ENCODE assay signal across 1 cellular context in the genomic region with DNA sequence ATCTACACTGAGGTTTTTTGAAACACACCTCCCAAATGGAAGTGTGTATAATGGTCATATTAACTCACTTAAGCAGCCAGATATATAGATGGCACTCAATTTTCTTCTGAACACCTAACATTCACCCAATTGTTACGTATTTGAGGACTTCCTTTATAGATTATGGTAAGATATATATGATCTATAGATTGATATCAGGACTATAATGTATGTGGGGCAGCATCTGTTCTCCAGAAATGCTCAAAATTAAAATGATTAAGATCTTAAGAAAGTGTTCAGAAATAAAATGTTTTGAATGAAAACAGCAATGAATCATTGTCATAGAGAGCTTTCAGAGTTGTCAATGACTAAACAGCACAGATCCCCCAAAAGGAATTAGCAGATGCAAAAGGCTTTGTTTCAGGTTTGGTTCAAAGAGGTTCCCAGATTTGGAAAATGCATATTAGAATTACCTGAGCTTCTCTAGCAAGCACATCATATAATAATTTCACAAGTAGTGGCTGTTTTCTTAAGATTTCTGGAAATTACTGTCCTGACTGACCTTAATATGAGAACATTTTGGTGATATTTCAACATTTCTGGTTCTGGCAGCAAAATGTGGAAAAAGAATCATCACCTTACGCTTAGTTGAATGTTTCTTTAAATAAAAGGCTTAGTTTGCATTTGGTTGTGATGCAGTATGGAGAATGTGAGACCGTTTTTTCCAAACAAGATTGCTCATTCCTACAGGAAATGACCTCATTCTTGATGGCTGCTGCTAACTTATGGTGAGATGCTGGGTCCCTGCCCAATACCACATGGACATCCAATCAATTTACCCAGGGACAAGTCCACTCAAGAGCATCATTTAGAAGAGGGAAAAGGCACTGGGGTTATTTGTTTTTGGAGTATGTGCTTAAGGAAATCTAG.
TF ChIP-seq lines count a peak whose summit lies in the region.

No MANE protein-coding gene starts in this region.

TF ChIP-seq in HEK293, 187 proteins besides CTCF, POLR2A, EP300 and RAD21 (continued from another document and continues in another):
- TF ChIP-seq, protein P1, sequence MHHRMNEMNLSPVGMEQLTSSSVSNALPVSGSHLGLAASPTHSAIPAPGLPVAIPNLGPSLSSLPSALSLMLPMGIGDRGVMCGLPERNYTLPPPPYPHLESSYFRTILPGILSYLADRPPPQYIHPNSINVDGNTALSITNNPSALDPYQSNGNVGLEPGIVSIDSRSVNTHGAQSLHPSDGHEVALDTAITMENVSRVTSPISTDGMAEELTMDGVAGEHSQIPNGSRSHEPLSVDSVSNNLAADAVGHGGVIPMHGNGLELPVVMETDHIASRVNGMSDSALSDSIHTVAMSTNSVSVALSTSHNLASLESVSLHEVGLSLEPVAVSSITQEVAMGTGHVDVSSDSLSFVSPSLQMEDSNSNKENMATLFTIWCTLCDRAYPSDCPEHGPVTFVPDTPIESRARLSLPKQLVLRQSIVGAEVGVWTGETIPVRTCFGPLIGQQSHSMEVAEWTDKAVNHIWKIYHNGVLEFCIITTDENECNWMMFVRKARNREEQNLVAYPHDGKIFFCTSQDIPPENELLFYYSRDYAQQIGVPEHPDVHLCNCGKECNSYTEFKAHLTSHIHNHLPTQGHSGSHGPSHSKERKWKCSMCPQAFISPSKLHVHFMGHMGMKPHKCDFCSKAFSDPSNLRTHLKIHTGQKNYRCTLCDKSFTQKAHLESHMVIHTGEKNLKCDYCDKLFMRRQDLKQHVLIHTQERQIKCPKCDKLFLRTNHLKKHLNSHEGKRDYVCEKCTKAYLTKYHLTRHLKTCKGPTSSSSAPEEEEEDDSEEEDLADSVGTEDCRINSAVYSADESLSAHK (tag by site-specific recombination; IDR thresholded peaks at IDR 0.05), result peak; percentile 61
- no peak for TF ChIP-seq ZNF146 (tag by site-specific recombination; IDR thresholded peaks at IDR 0.05)
- TF ChIP-seq ZSCAN30 (tag by site-specific recombination; IDR thresholded peaks at IDR 0.05), result no peak
- TF ChIP-seq ZFP3 (tag by site-specific recombination; IDR thresholded peaks at IDR 0.05; ENCODE audit: low read depth), result no peak
- no peak for TF ChIP-seq ZNF211 (tag by site-specific recombination; IDR thresholded peaks at IDR 0.05; ENCODE audit: low read depth)
- no peak for TF ChIP-seq ZNF23 (tag by site-specific recombination; IDR thresholded peaks at IDR 0.05; ENCODE audit: borderline replicate concordance)
- no peak for TF ChIP-seq ZNF174 (tag by site-specific recombination; IDR thresholded peaks at IDR 0.05)
- no peak for TF ChIP-seq ZNF354C (tag by site-specific recombination; IDR thresholded peaks at IDR 0.05; ENCODE audit: borderline replicate concordance, low read depth)
- TF ChIP-seq, protein P2, sequence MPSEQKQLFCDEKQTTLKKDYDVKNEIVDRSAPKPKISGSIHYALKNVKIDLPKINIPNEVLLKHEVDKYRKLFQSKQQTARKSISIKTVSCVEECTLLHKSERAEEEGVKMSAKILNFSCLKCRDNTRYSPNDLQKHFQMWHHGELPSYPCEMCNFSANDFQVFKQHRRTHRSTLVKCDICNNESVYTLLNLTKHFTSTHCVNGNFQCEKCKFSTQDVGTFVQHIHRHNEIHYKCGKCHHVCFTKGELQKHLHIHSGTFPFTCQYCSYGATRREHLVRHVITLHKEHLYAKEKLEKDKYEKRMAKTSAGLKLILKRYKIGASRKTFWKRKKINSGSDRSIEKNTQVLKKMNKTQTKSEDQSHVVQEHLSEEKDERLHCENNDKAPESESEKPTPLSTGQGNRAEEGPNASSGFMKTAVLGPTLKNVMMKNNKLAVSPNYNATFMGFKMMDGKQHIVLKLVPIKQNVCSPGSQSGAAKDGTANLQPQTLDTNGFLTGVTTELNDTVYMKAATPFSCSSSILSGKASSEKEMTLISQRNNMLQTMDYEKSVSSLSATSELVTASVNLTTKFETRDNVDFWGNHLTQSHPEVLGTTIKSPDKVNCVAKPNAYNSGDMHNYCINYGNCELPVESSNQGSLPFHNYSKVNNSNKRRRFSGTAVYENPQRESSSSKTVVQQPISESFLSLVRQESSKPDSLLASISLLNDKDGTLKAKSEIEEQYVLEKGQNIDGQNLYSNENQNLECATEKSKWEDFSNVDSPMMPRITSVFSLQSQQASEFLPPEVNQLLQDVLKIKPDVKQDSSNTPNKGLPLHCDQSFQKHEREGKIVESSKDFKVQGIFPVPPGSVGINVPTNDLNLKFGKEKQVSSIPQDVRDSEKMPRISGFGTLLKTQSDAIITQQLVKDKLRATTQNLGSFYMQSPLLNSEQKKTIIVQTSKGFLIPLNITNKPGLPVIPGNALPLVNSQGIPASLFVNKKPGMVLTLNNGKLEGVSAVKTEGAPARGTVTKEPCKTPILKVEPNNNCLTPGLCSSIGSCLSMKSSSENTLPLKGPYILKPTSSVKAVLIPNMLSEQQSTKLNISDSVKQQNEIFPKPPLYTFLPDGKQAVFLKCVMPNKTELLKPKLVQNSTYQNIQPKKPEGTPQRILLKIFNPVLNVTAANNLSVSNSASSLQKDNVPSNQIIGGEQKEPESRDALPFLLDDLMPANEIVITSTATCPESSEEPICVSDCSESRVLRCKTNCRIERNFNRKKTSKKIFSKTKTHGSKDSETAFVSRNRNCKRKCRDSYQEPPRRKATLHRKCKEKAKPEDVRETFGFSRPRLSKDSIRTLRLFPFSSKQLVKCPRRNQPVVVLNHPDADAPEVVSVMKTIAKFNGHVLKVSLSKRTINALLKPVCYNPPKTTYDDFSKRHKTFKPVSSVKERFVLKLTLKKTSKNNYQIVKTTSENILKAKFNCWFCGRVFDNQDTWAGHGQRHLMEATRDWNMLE (tag by site-specific recombination; conservative IDR thresholded peaks at IDR 0.05; ENCODE audit: low read depth), result no peak
- TF ChIP-seq ZXDB (tag by site-specific recombination; IDR thresholded peaks at IDR 0.05), result no peak
- no peak for TF ChIP-seq ZNF19 (tag by site-specific recombination; IDR thresholded peaks at IDR 0.05; ENCODE audit: low read depth)
- TF ChIP-seq ZNF184 (tag by site-specific recombination; IDR thresholded peaks at IDR 0.05), result no peak
- TF ChIP-seq, protein P3, sequence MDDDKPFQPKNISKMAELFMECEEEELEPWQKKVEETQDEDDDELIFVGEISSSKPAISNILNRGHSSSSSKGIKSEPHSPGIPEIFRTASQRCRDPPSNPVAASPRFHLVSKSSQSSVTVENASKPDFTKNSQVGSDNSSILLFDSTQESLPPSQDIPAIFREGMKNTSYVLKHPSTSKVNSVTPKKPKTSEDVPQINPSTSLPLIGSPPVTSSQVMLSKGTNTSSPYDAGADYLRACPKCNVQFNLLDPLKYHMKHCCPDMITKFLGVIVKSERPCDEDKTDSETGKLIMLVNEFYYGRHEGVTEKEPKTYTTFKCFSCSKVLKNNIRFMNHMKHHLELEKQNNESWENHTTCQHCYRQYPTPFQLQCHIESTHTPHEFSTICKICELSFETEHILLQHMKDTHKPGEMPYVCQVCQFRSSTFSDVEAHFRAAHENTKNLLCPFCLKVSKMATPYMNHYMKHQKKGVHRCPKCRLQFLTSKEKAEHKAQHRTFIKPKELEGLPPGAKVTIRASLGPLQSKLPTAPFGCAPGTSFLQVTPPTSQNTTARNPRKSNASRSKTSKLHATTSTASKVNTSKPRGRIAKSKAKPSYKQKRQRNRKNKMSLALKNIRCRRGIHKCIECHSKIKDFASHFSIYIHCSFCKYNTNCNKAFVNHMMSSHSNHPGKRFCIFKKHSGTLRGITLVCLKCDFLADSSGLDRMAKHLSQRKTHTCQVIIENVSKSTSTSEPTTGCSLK (tag by site-specific recombination; IDR thresholded peaks at IDR 0.05), result no peak
- no peak for TF ChIP-seq ZNF169 (tag by site-specific recombination; IDR thresholded peaks at IDR 0.05)
- no peak for TF ChIP-seq ZNF175 (tag by site-specific recombination; IDR thresholded peaks at IDR 0.05)
- TF ChIP-seq TRIM28 (IDR thresholded peaks at IDR 0.05; ENCODE audit: borderline replicate concordance, low read length), result no peak
- TF ChIP-seq, protein P4, sequence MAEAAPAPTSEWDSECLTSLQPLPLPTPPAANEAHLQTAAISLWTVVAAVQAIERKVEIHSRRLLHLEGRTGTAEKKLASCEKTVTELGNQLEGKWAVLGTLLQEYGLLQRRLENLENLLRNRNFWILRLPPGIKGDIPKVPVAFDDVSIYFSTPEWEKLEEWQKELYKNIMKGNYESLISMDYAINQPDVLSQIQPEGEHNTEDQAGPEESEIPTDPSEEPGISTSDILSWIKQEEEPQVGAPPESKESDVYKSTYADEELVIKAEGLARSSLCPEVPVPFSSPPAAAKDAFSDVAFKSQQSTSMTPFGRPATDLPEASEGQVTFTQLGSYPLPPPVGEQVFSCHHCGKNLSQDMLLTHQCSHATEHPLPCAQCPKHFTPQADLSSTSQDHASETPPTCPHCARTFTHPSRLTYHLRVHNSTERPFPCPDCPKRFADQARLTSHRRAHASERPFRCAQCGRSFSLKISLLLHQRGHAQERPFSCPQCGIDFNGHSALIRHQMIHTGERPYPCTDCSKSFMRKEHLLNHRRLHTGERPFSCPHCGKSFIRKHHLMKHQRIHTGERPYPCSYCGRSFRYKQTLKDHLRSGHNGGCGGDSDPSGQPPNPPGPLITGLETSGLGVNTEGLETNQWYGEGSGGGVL (tag by site-specific recombination; IDR thresholded peaks at IDR 0.05), result no peak
- TF ChIP-seq WT1 (tag by site-specific recombination; IDR thresholded peaks at IDR 0.05), result no peak
- no peak for TF ChIP-seq ZNF670 (tag by site-specific recombination; IDR thresholded peaks at IDR 0.05; ENCODE audit: low read depth)
- no peak for TF ChIP-seq ZNF701 (tag by site-specific recombination; IDR thresholded peaks at IDR 0.05)
- TF ChIP-seq ZNF837 (tag by site-specific recombination; IDR thresholded peaks at IDR 0.05), result no peak
- TF ChIP-seq, protein P5, sequence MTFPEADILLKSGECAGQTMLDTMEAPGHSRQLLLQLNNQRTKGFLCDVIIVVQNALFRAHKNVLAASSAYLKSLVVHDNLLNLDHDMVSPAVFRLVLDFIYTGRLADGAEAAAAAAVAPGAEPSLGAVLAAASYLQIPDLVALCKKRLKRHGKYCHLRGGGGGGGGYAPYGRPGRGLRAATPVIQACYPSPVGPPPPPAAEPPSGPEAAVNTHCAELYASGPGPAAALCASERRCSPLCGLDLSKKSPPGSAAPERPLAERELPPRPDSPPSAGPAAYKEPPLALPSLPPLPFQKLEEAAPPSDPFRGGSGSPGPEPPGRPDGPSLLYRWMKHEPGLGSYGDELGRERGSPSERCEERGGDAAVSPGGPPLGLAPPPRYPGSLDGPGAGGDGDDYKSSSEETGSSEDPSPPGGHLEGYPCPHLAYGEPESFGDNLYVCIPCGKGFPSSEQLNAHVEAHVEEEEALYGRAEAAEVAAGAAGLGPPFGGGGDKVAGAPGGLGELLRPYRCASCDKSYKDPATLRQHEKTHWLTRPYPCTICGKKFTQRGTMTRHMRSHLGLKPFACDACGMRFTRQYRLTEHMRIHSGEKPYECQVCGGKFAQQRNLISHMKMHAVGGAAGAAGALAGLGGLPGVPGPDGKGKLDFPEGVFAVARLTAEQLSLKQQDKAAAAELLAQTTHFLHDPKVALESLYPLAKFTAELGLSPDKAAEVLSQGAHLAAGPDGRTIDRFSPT (tag by site-specific recombination; IDR thresholded peaks at IDR 0.05), result no peak
- no peak for TF ChIP-seq KLF7 (tag by site-specific recombination; IDR thresholded peaks at IDR 0.05; ENCODE audit: borderline replicate concordance)
- no peak for TF ChIP-seq ZNF140 (tag by site-specific recombination; IDR thresholded peaks at IDR 0.05)
- no peak for TF ChIP-seq ZNF571 (tag by site-specific recombination; IDR thresholded peaks at IDR 0.05)
- TF ChIP-seq ZNF202 (tag by site-specific recombination; IDR thresholded peaks at IDR 0.05; ENCODE audit: borderline replicate concordance), result no peak
- TF ChIP-seq, protein P6, sequence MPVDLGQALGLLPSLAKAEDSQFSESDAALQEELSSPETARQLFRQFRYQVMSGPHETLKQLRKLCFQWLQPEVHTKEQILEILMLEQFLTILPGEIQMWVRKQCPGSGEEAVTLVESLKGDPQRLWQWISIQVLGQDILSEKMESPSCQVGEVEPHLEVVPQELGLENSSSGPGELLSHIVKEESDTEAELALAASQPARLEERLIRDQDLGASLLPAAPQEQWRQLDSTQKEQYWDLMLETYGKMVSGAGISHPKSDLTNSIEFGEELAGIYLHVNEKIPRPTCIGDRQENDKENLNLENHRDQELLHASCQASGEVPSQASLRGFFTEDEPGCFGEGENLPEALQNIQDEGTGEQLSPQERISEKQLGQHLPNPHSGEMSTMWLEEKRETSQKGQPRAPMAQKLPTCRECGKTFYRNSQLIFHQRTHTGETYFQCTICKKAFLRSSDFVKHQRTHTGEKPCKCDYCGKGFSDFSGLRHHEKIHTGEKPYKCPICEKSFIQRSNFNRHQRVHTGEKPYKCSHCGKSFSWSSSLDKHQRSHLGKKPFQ (tag by site-specific recombination; IDR thresholded peaks at IDR 0.05), result no peak
- 0 out of 2 replicates have a peak, but pooled peaks have one; percentile 35 for TF ChIP-seq ZNF366 (tag by site-specific recombination; conservative IDR thresholded peaks at IDR 0.05)
- TF ChIP-seq ZBTB20 (tag by site-specific recombination; IDR thresholded peaks at IDR 0.05), result no peak
- TF ChIP-seq ZNF426 (tag by site-specific recombination; IDR thresholded peaks at IDR 0.05), result no peak
- no peak for TF ChIP-seq ZSCAN23 (tag by site-specific recombination; IDR thresholded peaks at IDR 0.05)
- peak; percentile 87 for TF ChIP-seq FEZF1 (tag by site-specific recombination; IDR thresholded peaks at IDR 0.05)
- TF ChIP-seq ZEB2 (tag by site-specific recombination; IDR thresholded peaks at IDR 0.05), result peak; percentile 46; the same call in 1 of the 2 replicates
- TF ChIP-seq, protein P7, sequence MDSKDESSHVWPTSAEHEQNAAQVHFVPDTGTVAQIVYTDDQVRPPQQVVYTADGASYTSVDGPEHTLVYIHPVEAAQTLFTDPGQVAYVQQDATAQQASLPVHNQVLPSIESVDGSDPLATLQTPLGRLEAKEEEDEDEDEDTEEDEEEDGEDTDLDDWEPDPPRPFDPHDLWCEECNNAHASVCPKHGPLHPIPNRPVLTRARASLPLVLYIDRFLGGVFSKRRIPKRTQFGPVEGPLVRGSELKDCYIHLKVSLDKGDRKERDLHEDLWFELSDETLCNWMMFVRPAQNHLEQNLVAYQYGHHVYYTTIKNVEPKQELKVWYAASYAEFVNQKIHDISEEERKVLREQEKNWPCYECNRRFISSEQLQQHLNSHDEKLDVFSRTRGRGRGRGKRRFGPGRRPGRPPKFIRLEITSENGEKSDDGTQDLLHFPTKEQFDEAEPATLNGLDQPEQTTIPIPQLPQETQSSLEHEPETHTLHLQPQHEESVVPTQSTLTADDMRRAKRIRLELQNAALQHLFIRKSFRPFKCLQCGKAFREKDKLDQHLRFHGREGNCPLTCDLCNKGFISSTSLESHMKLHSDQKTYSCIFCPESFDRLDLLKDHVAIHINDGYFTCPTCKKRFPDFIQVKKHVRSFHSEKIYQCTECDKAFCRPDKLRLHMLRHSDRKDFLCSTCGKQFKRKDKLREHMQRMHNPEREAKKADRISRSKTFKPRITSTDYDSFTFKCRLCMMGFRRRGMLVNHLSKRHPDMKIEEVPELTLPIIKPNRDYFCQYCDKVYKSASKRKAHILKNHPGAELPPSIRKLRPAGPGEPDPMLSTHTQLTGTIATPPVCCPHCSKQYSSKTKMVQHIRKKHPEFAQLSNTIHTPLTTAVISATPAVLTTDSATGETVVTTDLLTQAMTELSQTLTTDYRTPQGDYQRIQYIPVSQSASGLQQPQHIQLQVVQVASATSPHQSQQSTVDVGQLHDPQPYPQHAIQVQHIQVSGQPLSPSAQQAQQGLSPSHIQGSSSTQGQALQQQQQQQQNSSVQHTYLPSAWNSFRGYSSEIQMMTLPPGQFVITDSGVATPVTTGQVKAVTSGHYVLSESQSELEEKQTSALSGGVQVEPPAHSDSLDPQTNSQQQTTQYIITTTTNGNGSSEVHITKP (tag by site-specific recombination; IDR thresholded peaks at IDR 0.05), result peak; percentile 46; the same call in 1 of the 2 replicates
- TF ChIP-seq KLF9 (tag by site-specific recombination; IDR thresholded peaks at IDR 0.05; ENCODE audit: low read depth), result no peak
- TF ChIP-seq ZNF585B (tag by site-specific recombination; IDR thresholded peaks at IDR 0.05), result no peak
- no peak for TF ChIP-seq MZF1 (tag by site-specific recombination; IDR thresholded peaks at IDR 0.05; ENCODE audit: borderline replicate concordance)
